Comparison of ENCODE assay signal across 33 cellular contexts in the genomic region with DNA sequence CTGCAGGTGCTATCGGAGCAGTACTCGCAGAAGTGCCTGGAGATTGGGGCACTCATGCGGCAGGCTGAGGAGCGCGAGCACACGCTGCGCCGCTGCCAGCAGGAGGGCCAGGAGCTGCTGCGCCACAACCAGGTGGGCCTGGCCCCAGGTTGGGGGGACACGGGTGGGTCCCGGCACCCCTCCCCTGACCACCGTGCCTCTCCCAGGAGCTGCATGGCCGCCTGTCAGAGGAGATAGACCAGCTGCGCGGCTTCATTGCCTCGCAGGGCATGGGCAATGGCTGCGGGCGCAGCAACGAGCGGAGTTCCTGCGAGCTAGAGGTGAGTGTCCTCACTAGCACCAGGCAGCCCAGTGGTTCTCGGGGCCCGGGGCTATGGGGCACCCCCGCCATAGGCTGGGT. TPM values are rescaled to one million over a fixed set of nuclear protein-coding genes. Genes with fewer than 3 reads are reported as not detected.
"Had no signal": no experiment of that assay in that cellular context is flagged by ENCODE, and none has a peak within 500 bp of the region (broad histone marks: within the 10 kb centered on the region; RNA-seq: fewer than 3 reads in every experiment).

No MANE protein-coding gene starts in this region.

- ATAC-seq: naive thymus-derived CD8-positive, alpha-beta T cell; natural killer cell treated with Interleukin-12 subunit alpha and Interleukin-12 subunit beta and Interleukin-15 and Interleukin-18, amount 100 ng/mL, for 72 hours; psoas muscle; right cardiac atrium; sciatic nerve; stimulated activated memory B cell treated with anti-CD40 and anti-IgM and Interleukin-4, amounts not matched to agents 10 μg/mL and 1 μg/mL and 100 μg/mL, for 72 hours; stimulated activated naive CD8-positive, alpha-beta T cell treated with anti-CD3 and anti-CD28 coated beads, Interleukin-15, amount 100 ng/mL, for 72 hours; stimulated activated naive CD8-positive, alpha-beta T cell treated with anti-CD3 and anti-CD28 coated beads, Interleukin-15, Interleukin-2, amounts not matched to agents 100 U/mL and 50 U/mL, for 24 hours; upper lobe of right lung had no signal

- H3K27me3 ChIP-seq: ovary, spleen, suprapubic skin, testis, tibial artery, transverse colon, upper lobe of right lung, uterus had no signal

- H3K4me2 ChIP-seq: smooth muscle cell had no signal

- H3K4me1 ChIP-seq: parathyroid adenoma, testis, tibial artery, transverse colon, upper lobe of right lung, uterus had no signal

- DNase-seq: naive thymus-derived CD8-positive, alpha-beta T cell; nephron progenitor cell; occipital lobe; ovary; posterior cingulate gyrus; psoas muscle; spleen; stimulated activated CD4-positive, alpha-beta T cell treated with anti-CD3 and anti-CD28 coated beads, Interleukin-12 subunit alpha, Interleukin-12 subunit beta, amount 100 ng/mL, for 4 hours; stimulated activated CD4-positive, alpha-beta T cell treated with anti-CD3 and anti-CD28 coated beads, Interleukin-1b, Interleukin-23, amount 100 ng/mL, for 48 hours; stimulated activated CD4-positive, alpha-beta T cell treated with anti-CD3 and anti-CD28 coated beads, Interleukin-4, amount 100 ng/mL, for 1 hour; stimulated activated CD4-positive, alpha-beta T cell treated with anti-CD3 and anti-CD28 coated beads, Interleukin-4, amount 100 ng/mL, for 4 hours; stimulated activated CD8-positive, alpha-beta memory T cell treated with anti-CD3 and anti-CD28 coated beads, Interleukin-4, amount 100 ng/mL, for 48 hours; stimulated activated naive CD4-positive, alpha-beta T cell; stimulated activated naive CD8-positive, alpha-beta T cell treated with anti-CD3 and anti-CD28 coated beads, Interleukin-15, amount 100 ng/mL, for 72 hours; stimulated activated naive CD8-positive, alpha-beta T cell treated with anti-CD3 and anti-CD28 coated beads, Interleukin-15, Interleukin-2, amounts not matched to agents 100 U/mL and 50 U/mL, for 24 hours; substantia nigra; testis; tibial artery; transverse colon; upper lobe of right lung; uterus had no signal

- H3K27ac ChIP-seq: ovary, parathyroid adenoma, psoas muscle, skin epidermis, spleen, suprapubic skin, testis, tibial artery, transverse colon, upper lobe of right lung, uterus had no signal

- H2AFZ ChIP-seq: parathyroid adenoma had no signal

- H3K9me3 ChIP-seq: ovary, psoas muscle, spleen, suprapubic skin, testis, tibial artery, transverse colon, upper lobe of right lung, uterus had no signal

- H3K4me3 ChIP-seq: ovary, psoas muscle, skin epidermis, smooth muscle cell, spleen, suprapubic skin, testis, tibial artery, transverse colon, upper lobe of right lung, uterus had no signal

- H3K36me3 ChIP-seq: ovary, uterus had no signal

- H3K9ac ChIP-seq: parathyroid adenoma had no signal

- H3K79me2 ChIP-seq: parathyroid adenoma had no signal

RNA-seq across cellular contexts. Expression of a gene that starts 54.1 kb away (rescaled TPM):
- total RNA-seq: naive thymus-derived CD8-positive, alpha-beta T cell; natural killer cell treated with Interleukin-12 subunit alpha and Interleukin-12 subunit beta and Interleukin-15 and Interleukin-18, amount 100 ng/mL, for 72 hours; occipital lobe; osteoblast; ovary; renal cortical epithelial cell; right cardiac atrium; sciatic nerve; smooth muscle cell; spleen; suprapubic skin; transverse colon; upper lobe of right lung; urinary bladder; uterus had no signal
- polyA plus RNA-seq: naive thymus-derived CD8-positive, alpha-beta T cell; ovary; right cardiac atrium; smooth muscle cell; spleen; thymus; urinary bladder had no signal
